Comparison of ENCODE assay signal across 1 cellular context in the genomic region with DNA sequence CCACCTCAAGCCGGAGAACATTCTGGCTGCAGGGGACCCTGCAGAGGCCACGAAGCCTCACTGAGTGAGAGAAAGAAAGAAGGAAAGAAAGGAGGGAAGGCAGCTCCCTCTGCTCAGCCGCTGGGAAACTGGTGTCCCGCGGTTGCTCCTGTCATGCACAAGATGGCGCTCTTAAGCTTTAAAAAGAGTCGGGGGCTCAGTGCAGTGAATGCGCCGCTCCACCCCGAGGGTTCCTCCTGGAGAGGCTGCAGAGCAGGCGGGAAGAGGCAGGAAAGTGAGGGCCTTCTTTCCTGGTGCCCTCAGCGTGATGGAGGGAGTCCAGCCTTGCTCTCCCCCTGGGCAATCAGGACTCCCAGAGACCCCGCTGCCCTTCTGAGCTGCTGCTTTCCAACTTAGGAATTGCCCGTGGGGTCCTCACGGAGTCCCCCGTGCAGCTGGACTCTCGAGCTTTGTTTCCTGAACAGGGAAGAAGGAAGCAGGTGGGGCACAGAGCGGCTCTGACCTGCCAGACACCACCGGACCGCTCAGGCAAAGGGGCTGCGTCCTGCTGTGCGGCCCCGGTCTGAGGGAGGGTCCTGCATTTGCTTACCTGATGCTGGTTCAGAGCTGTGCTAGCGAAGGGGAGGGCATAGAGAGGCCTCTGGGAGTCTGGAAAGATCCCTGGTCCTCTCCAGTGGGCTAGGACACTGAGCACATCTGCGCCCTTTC.
TF ChIP-seq lines count a peak whose summit lies in the region.

No MANE protein-coding gene starts in this region.

TF ChIP-seq in K562, 482 proteins besides CTCF, POLR2A, EP300 and RAD21 (continued from another document):
- TF ChIP-seq, protein P1, sequence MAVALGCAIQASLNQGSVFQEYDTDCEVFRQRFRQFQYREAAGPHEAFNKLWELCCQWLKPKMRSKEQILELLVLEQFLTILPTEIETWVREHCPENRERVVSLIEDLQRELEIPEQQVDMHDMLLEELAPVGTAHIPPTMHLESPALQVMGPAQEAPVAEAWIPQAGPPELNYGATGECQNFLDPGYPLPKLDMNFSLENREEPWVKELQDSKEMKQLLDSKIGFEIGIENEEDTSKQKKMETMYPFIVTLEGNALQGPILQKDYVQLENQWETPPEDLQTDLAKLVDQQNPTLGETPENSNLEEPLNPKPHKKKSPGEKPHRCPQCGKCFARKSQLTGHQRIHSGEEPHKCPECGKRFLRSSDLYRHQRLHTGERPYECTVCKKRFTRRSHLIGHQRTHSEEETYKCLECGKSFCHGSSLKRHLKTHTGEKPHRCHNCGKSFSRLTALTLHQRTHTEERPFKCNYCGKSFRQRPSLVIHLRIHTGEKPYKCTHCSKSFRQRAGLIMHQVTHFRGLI (CRISPR knock-in tag; IDR thresholded peaks at IDR 0.05), result no peak
- TF ChIP-seq SMC3 (conservative IDR thresholded peaks at IDR 0.05; ENCODE audit: insufficient read depth, low read depth, low read length) (peak; percentile 50; the same call in 1 of the 2 replicates), ATF7 (IDR thresholded peaks at IDR 0.05) (no peak)
- TF ChIP-seq, protein P2, sequence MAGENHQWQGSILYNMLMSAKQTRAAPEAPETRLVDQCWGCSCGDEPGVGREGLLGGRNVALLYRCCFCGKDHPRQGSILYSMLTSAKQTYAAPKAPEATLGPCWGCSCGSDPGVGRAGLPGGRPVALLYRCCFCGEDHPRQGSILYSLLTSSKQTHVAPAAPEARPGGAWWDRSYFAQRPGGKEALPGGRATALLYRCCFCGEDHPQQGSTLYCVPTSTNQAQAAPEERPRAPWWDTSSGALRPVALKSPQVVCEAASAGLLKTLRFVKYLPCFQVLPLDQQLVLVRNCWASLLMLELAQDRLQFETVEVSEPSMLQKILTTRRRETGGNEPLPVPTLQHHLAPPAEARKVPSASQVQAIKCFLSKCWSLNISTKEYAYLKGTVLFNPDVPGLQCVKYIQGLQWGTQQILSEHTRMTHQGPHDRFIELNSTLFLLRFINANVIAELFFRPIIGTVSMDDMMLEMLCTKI (IDR thresholded peaks at IDR 0.05; ENCODE audit: partially characterized antibody), result no peak
TF ChIP-seq in K562: peak in this region for 3.
